19 cellular contexts compared by ENCODE assay signal in genomic region chr6:16841241-16841640, GRCh38.
DNase-seq lines count a peak whose midpoint lies in the region; ATAC-seq and TF ChIP-seq lines count a peak whose summit lies in the region.
"Had no signal": no experiment of that assay in that cellular context is flagged by ENCODE, and none has a peak within 500 bp of the region (broad histone marks: within the 10 kb centered on the region; RNA-seq: fewer than 3 reads in every experiment).

No MANE protein-coding gene starts in this region.

- H3K79me1 ChIP-seq in mesendoderm (ENCODE audit: low read length): no peaks in the 10 kb centered on the region

- H2BK15ac ChIP-seq in mesendoderm (replicated peaks; ENCODE audit: low read depth): no peak overlapping the region

- no peaks in the 10 kb centered on the region for H3K36me3 Mint-ChIP-seq in dendritic cell treated with granulocyte-macrophage colony-stimulating factor and Interleukin-4, amounts not matched to agents 40 ng/mL and 50 ng/mL, for 4 days (ENCODE audit: low read depth)
- H3K36me3 Mint-ChIP-seq: CD8-positive, alpha-beta memory T cell had no signal

- H3K4me1 Mint-ChIP-seq in dendritic cell treated with granulocyte-macrophage colony-stimulating factor and Interleukin-4, amounts not matched to agents 40 ng/mL and 50 ng/mL, for 4 days (ENCODE audit: low read depth): peaks cover 45% of the 10 kb centered on the region

- H3F3A ChIP-seq in GM23248 (ENCODE audit: insufficient read depth) (peaks cover 4% of the 10 kb centered on the region; the same call in 1 of the 2 replicates), PC-3 (ENCODE audit: low read length, unreplicated experiment) (no peaks in the 10 kb centered on the region)

- DNase-seq in GM23248 (peak; percentile 7), PC-3 (peak; percentile 31), mesendoderm (peak; percentile 17), AML-193 (lab: John Stamatoyannopoulos, UW) (no peak), NCI-H526 (lab: John Stamatoyannopoulos, UW) (no peak)
- DNase-seq: C1 segment of cervical spinal cord; CD8-positive, alpha-beta memory T cell; DMS79 treated with DMSO at 0.1 percent for 48 hours; HCEC 1CT; NCI-H1417 treated with DMSO at 0.1 percent for 48 hours; NCI-H187 treated with DMSO at 0.1 percent for 48 hours; NCI-H226; NCI-H524; PC-9 had no signal

- H4K8ac ChIP-seq in mesendoderm (ENCODE audit: low read depth, low read length): no peak overlapping the region

- no peaks in the 10 kb centered on the region for H3K9me2 ChIP-seq in GM23248 (ENCODE audit: insufficient read depth)
- no peaks in the 10 kb centered on the region for H3K9me2 ChIP-seq in PC-3 (replicated peaks; ENCODE audit: low read length)

- H3K9ac ChIP-seq in GM23248 (no peak overlapping the region), PC-3 (ENCODE audit: low read length) (no peak overlapping the region), mesendoderm (ENCODE audit: low read length) (no peak overlapping the region)
- H3K9ac ChIP-seq: KMS-11 had no signal

- no peak for TF ChIP-seq CTCF in PC-3 (conservative IDR thresholded peaks at IDR 0.05; ENCODE audit: low read depth, low read length)

- H3K56ac ChIP-seq in mesendoderm (ENCODE audit: low read length): no peak overlapping the region

- H3K4me3 ChIP-seq in GM23248 (no peak overlapping the region), PC-3 (ENCODE audit: low read length) (no peak overlapping the region), mesendoderm (ENCODE audit: low read length) (no peak overlapping the region)
- H3K4me3 ChIP-seq: PC-9, SJSA1 had no signal

- POLR2A ChIA-PET in PC-3 (lab: Charles Lee; ENCODE audit: unreplicated experiment): no interaction called here

- peak overlapping the region; percentile 73 for H3K27ac Mint-ChIP-seq in dendritic cell treated with granulocyte-macrophage colony-stimulating factor and Interleukin-4, amounts not matched to agents 40 ng/mL and 50 ng/mL, for 4 days
- H3K27ac Mint-ChIP-seq: CD8-positive, alpha-beta memory T cell had no signal

- H3K27ac ChIP-seq in GM23248 (no peak overlapping the region), PC-3 (ENCODE audit: low read length) (no peak overlapping the region), mesendoderm (ENCODE audit: low read depth, low read length) (no peak overlapping the region)
- H3K27ac ChIP-seq: KMS-11, PC-9, SJSA1 had no signal

- H3K9me3 Mint-ChIP-seq in dendritic cell treated with granulocyte-macrophage colony-stimulating factor and Interleukin-4, amounts not matched to agents 40 ng/mL and 50 ng/mL, for 4 days: no peaks in the 10 kb centered on the region
- H3K9me3 Mint-ChIP-seq: CD8-positive, alpha-beta memory T cell had no signal

- intact Hi-C loops in PC-3 (cut with micrococcal nuclease): no loop called here
- intact Hi-C loops in dendritic cell treated with granulocyte-macrophage colony-stimulating factor and Interleukin-4, amounts not matched to agents 40 ng/mL and 50 ng/mL, for 4 days (cut with micrococcal nuclease): no loop called here

- no peak overlapping the region for H3K4me3 Mint-ChIP-seq in dendritic cell treated with granulocyte-macrophage colony-stimulating factor and Interleukin-4, amounts not matched to agents 40 ng/mL and 50 ng/mL, for 4 days
- H3K4me3 Mint-ChIP-seq: CD8-positive, alpha-beta memory T cell had no signal

- H4K20me1 ChIP-seq in GM23248 (ENCODE audit: insufficient read depth) (no peaks in the 10 kb centered on the region), PC-3 (ENCODE audit: low read length) (no peaks in the 10 kb centered on the region)

- ATAC-seq in PC-3 (no peak), HG03342 (IDR thresholded peaks at IDR 0.05; ENCODE audit: unreplicated experiment) (no peak), HG02870 (IDR thresholded peaks at IDR 0.05; ENCODE audit: unreplicated experiment) (no peak)

- no peak overlapping the region for H3K4ac ChIP-seq in mesendoderm (ENCODE audit: low read depth, low read length)

- H3K36me3 ChIP-seq in GM23248 (ENCODE audit: low read depth) (no peaks in the 10 kb centered on the region), PC-3 (ENCODE audit: low read depth, low read length) (no peaks in the 10 kb centered on the region), mesendoderm (ENCODE audit: control insufficient read depth, insufficient read depth, low read length) (no peaks in the 10 kb centered on the region)
- H3K36me3 ChIP-seq: SJSA1 had no signal

- peaks cover 18% of the 10 kb centered on the region for H3K4me1 ChIP-seq in GM23248 (ENCODE audit: insufficient read depth)
- H3K4me1 ChIP-seq in PC-3 (ENCODE audit: insufficient read depth, low read length): no peaks in the 10 kb centered on the region
- peaks cover 2% of the 10 kb centered on the region for H3K4me1 ChIP-seq in mesendoderm (ENCODE audit: control insufficient read depth, low read depth, low read length)

- in situ Hi-C loops in GM23248 (cut with MboI): no loop called here

- CTCF ChIA-PET in PC-3 (lab: Charles Lee): no interaction called here

- H2AFZ ChIP-seq in GM23248 (no peak overlapping the region), PC-3 (ENCODE audit: low read length) (no peak overlapping the region)
- H2AFZ ChIP-seq: PC-9 had no signal

- H2BK5ac ChIP-seq in mesendoderm (ENCODE audit: low read length): no peak overlapping the region

- H4K5ac ChIP-seq in mesendoderm (ENCODE audit: low read length): no peak overlapping the region

- H3K4me2 ChIP-seq in GM23248 (ENCODE audit: unreplicated experiment) (no peak overlapping the region), PC-3 (ENCODE audit: low read length) (no peak overlapping the region), mesendoderm (ENCODE audit: low read length) (no peak overlapping the region)
- H3K4me2 ChIP-seq: KMS-11, PC-9 had no signal

- no peaks in the 10 kb centered on the region for H3K79me2 ChIP-seq in GM23248 (ENCODE audit: insufficient read depth)
- H3K79me2 ChIP-seq in PC-3 (ENCODE audit: low read length): no peaks in the 10 kb centered on the region
- no peaks in the 10 kb centered on the region for H3K79me2 ChIP-seq in mesendoderm (ENCODE audit: control insufficient read depth, insufficient read depth, low read length)

- no peak overlapping the region for H2BK120ac ChIP-seq in mesendoderm (ENCODE audit: low read depth, low read length)

- no peaks in the 10 kb centered on the region for H3K27me3 ChIP-seq in GM23248 (replicated peaks; ENCODE audit: insufficient read depth)
- H3K27me3 ChIP-seq in PC-3 (ENCODE audit: low read length): no peaks in the 10 kb centered on the region
- no peaks in the 10 kb centered on the region for H3K27me3 ChIP-seq in mesendoderm (ENCODE audit: insufficient read depth, low read length, poor library complexity)
- H3K27me3 ChIP-seq: SJSA1 had no signal

- H3K9me3 ChIP-seq in GM23248 (ENCODE audit: low read depth): no peaks in the 10 kb centered on the region
- H3K9me3 ChIP-seq in PC-3 (ENCODE audit: low read length): no peaks in the 10 kb centered on the region

- no peak overlapping the region for H2AK5ac ChIP-seq in mesendoderm (ENCODE audit: low read length)

- no TSS peak for BruUV-seq in PC-3 (replicated peaks; lab: Mats Ljungman, UMichigan)

- whole genome bisulfite sequencing in GM23248 (ENCODE audit: low coverage in 1 of 2, low lambda C conversion rate in 2 of 2, missing lambda C conversion rate in 2 of 2), 2 experiments: 75 to 78% methylated on average over 7 of the region's 7 CpGs
- WGBS in mesendoderm (ENCODE audit: extremely low coverage, insufficient coverage, low lambda C conversion rate): no CpG with 5 or more reads among the region's 7 CpGs

- no peak overlapping the region for H3K23ac ChIP-seq in mesendoderm (ENCODE audit: low read length)

- no peaks in the 10 kb centered on the region for H3K27me3 Mint-ChIP-seq in dendritic cell treated with granulocyte-macrophage colony-stimulating factor and Interleukin-4, amounts not matched to agents 40 ng/mL and 50 ng/mL, for 4 days

- H3K18ac ChIP-seq in mesendoderm (ENCODE audit: low read length): peak overlapping the region; percentile 64

Comparison
In these comparisons a context has a peak if more than half of its experiments do, and no peak if none do; other contexts are left out.
1. DNase-seq: peak in GM23248 (single experiment), PC-3 (single experiment) and mesendoderm (single experiment); none in AML-193 (0 of 2) and NCI-H526 (0 of 2).